In the genomic region with DNA sequence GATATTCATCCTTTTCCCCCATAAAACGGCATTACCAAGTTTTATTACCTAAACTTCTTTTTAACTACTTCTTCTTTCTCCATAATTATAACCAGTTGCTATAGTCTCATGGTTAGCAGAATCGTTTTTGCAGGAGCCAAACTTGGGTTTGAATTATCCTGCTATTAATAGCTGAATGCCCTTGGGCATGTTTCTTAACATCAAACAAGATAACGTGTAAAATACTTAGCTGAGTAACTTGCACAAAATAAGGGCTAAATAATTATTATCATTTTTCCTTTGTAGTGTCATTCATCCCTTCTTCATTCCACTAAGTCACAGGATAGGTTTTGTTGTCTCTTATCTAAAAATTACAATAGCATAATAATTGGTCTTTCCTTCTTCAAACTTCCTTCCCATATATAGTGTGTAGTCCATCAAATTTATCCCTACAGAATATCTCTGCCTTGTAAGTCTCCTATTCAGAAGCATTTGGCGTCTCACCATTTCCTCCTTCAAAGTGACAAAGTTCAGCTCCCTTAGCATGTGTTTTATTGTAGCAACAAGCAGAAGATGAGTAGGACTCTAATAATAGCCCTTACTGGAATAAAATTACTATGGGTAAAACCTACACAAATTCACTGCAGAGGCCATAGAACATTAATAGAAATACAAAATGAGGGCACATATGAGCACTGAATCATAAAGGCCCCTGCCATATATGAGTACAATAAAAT, we compare ENCODE assay signal across 1 cellular context.
TF ChIP-seq lines count a peak whose summit lies in the region.

No MANE protein-coding gene starts in this region.

TF ChIP-seq in endothelial cell of umbilical vein, 7 proteins besides CTCF, POLR2A, EP300 and RAD21:
- TF ChIP-seq EZH2 (IDR thresholded peaks at IDR 0.05; ENCODE audit: borderline replicate concordance, low read depth, low read length, severe bottlenecking) (no peak), MAX (IDR thresholded peaks at IDR 0.05; ENCODE audit: insufficient read depth, insufficient read length) (no peak), GATA2 (IDR thresholded peaks at IDR 0.05; ENCODE audit: insufficient read depth, insufficient read length, low read depth, low read length) (no peak), MYC (IDR thresholded peaks at IDR 0.05; ENCODE audit: low read depth, low read length) (no peak), JUN (IDR thresholded peaks at IDR 0.05; ENCODE audit: borderline replicate concordance, insufficient read depth, insufficient read length, low read depth) (no peak), FOS (IDR thresholded peaks at IDR 0.05; ENCODE audit: borderline replicate concordance, insufficient read depth, low read length) (no peak), POLR2AphosphoS5 (IDR thresholded peaks at IDR 0.05; ENCODE audit: insufficient read depth, low read depth, low read length) (no peak)
